ENCODE assay signal across 4 cellular contexts in genomic region chr1:21776925-21777324, GRCh38. TPM values are rescaled to one million over a fixed set of nuclear protein-coding genes. Genes with fewer than 3 reads are reported as not detected.
"Had no signal": no experiment of that assay in that cellular context is flagged by ENCODE, and none has a peak within 500 bp of the region (broad histone marks: within the 10 kb centered on the region; RNA-seq: fewer than 3 reads in every experiment).

No MANE protein-coding gene starts in this region.

RNA-seq across cellular contexts. Expression of gene LDLRAD2, which starts 35.1 kb away (rescaled TPM):
- total RNA-seq: MCF 10A, OCI-LY7, PC-9, Right ventricle myocardium superior had no signal
